Comparison of ENCODE assay signal across 13 cellular contexts in genomic region chr15:73600413-73601050, GRCh38. TPM values are rescaled to one million over a fixed set of nuclear protein-coding genes. Genes with fewer than 3 reads are reported as not detected.
A peak's percentile ranks its signal among the peaks of the same experiment; 100 is the strongest.
DNase-seq lines count a peak whose midpoint lies in the region; ATAC-seq and TF ChIP-seq lines count a peak whose summit lies in the region.
"Had no signal": no experiment of that assay in that cellular context is flagged by ENCODE, and none has a peak within 500 bp of the region (broad histone marks: within the 10 kb centered on the region; RNA-seq: fewer than 3 reads in every experiment).

No MANE protein-coding gene starts in this region.

- in situ Hi-C loops in IMR-90 (cut with MboI; ENCODE audit: low sequenced_read_pairs) (no loop called here), gastrocnemius medialis (cut with MboI; ENCODE audit: low sequenced_read_pairs in 4 of 4) (no loop called here)

- no peak overlapping the region for H2BK120ac ChIP-seq in IMR-90 (ENCODE audit: low read depth, low read length)

- TF ChIP-seq POLR2A in IMR-90 (IDR thresholded peaks at IDR 0.05; ENCODE audit: low read depth, low read length), result no peak
- no peak for TF ChIP-seq POLR2A in gastroesophageal sphincter (IDR thresholded peaks at IDR 0.05)
- TF ChIP-seq POLR2A in upper lobe of left lung (IDR thresholded peaks at IDR 0.05), result no peak
- TF ChIP-seq POLR2A in gastrocnemius medialis (IDR thresholded peaks at IDR 0.05), result no peak

- H3K79me1 ChIP-seq in IMR-90 (ENCODE audit: low read depth in 1 of 2, low read length in 2 of 2), result peaks cover 30 to 93% of the 10 kb centered on the region in 2 experiments

- H3K4me3 ChIP-seq in IMR-90 (ENCODE audit: insufficient read depth, low read depth, low read length) (no peak overlapping the region), ascending aorta (no peak overlapping the region), gastroesophageal sphincter (no peak overlapping the region), smooth muscle cell (no peak overlapping the region), upper lobe of left lung (no peak overlapping the region), gastrocnemius medialis (no peak overlapping the region)
- H3K4me3 ChIP-seq: BLaER1 had no signal

- H2AK5ac ChIP-seq in IMR-90 (ENCODE audit: low read depth, low read length), result no peak overlapping the region

- H3K9ac ChIP-seq in IMR-90 (ENCODE audit: low read depth, low read length) (no peak overlapping the region), smooth muscle cell (ENCODE audit: low read depth) (no peak overlapping the region)
- H3K9ac ChIP-seq: BLaER1 had no signal

- no peak overlapping the region for H2AK9ac ChIP-seq in IMR-90 (replicated peaks; ENCODE audit: low read depth, low read length, poor library complexity)

- no peak for ATAC-seq in IMR-90 (ENCODE audit: low read depth)
- no peak for ATAC-seq in gastroesophageal sphincter
- ATAC-seq in upper lobe of left lung (ENCODE audit: low FRiP score in 2 of 2), result no peak
- no peak for ATAC-seq in gastrocnemius medialis
- ATAC-seq: activated naive CD4-positive, alpha-beta T cell treated with anti-CD3 and anti-CD28 coated beads, Interleukin-2, amount 50 U/mL, for 72 hours had no signal

- TF ChIP-seq CTCF in IMR-90 (conservative IDR thresholded peaks at IDR 0.05; ENCODE audit: low read depth, low read length) (no peak), ascending aorta (IDR thresholded peaks at IDR 0.05) (no peak), gastroesophageal sphincter (IDR thresholded peaks at IDR 0.05) (no peak), smooth muscle cell (IDR thresholded peaks at IDR 0.05; ENCODE audit: borderline replicate concordance, insufficient read depth, poor library complexity, severe bottlenecking) (no peak), upper lobe of left lung (IDR thresholded peaks at IDR 0.05) (no peak), gastrocnemius medialis (IDR thresholded peaks at IDR 0.05 in 4 of 5, conservative IDR thresholded peaks at IDR 0.05 in 1 of 5) (no peak)

- no peak overlapping the region for H2BK20ac ChIP-seq in IMR-90 (ENCODE audit: low read depth, low read length)

- H3K9me3 ChIP-seq in IMR-90 (ENCODE audit: control insufficient read depth, insufficient read depth, low read length), result no peaks in the 10 kb centered on the region
- no peaks in the 10 kb centered on the region for H3K9me3 ChIP-seq in ascending aorta
- H3K9me3 ChIP-seq in gastroesophageal sphincter, result no peaks in the 10 kb centered on the region
- no peaks in the 10 kb centered on the region for H3K9me3 ChIP-seq in smooth muscle cell (replicated peaks; ENCODE audit: low read depth)
- no peaks in the 10 kb centered on the region for H3K9me3 ChIP-seq in upper lobe of left lung
- no peaks in the 10 kb centered on the region for H3K9me3 ChIP-seq in gastrocnemius medialis
- H3K9me3 ChIP-seq: BLaER1 had no signal

- peaks cover 29% of the 10 kb centered on the region for H3F3A ChIP-seq in smooth muscle cell (ENCODE audit: low read depth)

- no peak overlapping the region for H2BK5ac ChIP-seq in IMR-90 (ENCODE audit: low read depth, low read length, poor library complexity, severe bottlenecking)

- no peak for DNase-seq in IMR-90
- DNase-seq in ascending aorta (ENCODE audit: low spot score in 2 of 2), result no peak
- no peak for DNase-seq in smooth muscle cell (lab: John Stamatoyannopoulos, UW; ENCODE audit: unreplicated experiment)
- DNase-seq in 8988T, result no peak
- no peak for DNase-seq in upper lobe of left lung
- DNase-seq in gastrocnemius medialis, result no peak
- DNase-seq in activated CD4-positive, alpha-beta T cell treated with anti-CD3 and anti-CD28 coated beads for 1 hour, result no peak
- DNase-seq: activated CD4-positive, alpha-beta T cell treated with anti-CD3 and anti-CD28 coated beads, Interleukin-2, amount 10 ng/mL, durations not matched to agents 7 days and 5 days; DMS 273 treated with DMSO at 0.1 percent for 48 hours; NCI-H2107 had no signal

- intact Hi-C loops in IMR-90 (cut with micrococcal nuclease) (no loop called here), ascending aorta (cut with DNase I) (loop anchor here (2.0 kb wide), 1 partner anchor 32 kb away; the partner anchor contains the start of gene NPTN), gastrocnemius medialis (cut with DNase I; ENCODE audit: low total_unique reads) (loop anchor here (2.0 kb wide), 1 partner anchor 32 kb away; the partner anchor contains the start of gene NPTN)

- 0 out of 2 replicates have a peak overlapping the region, but pooled peaks have one; percentile 34 for H3K14ac ChIP-seq in IMR-90 (replicated peaks; ENCODE audit: low read depth, low read length)

- H2AFZ ChIP-seq in IMR-90 (replicated peaks; ENCODE audit: low read length, poor library complexity) (no peak overlapping the region), smooth muscle cell (ENCODE audit: low read depth) (no peak overlapping the region)

- no peak overlapping the region for H3K56ac ChIP-seq in IMR-90 (ENCODE audit: extremely low read depth, insufficient read depth, low read length)

- no peak overlapping the region for H3K4me2 ChIP-seq in IMR-90 (ENCODE audit: low read depth, low read length)
- peak overlapping the region; percentile 50 for H3K4me2 ChIP-seq in smooth muscle cell
- H3K4me2 ChIP-seq: BLaER1 had no signal

- no peak overlapping the region for H2BK15ac ChIP-seq in IMR-90 (ENCODE audit: low read depth, low read length)

- no peak overlapping the region for H4K91ac ChIP-seq in IMR-90 (ENCODE audit: insufficient read depth, low read depth, low read length)

- peaks cover 97% of the 10 kb centered on the region for H3K79me2 ChIP-seq in smooth muscle cell (ENCODE audit: low read depth)

- POLR2A ChIA-PET in IMR-90 (lab: Charles Lee; ENCODE audit: unreplicated experiment), result no interaction called here

- H3K27ac ChIP-seq in IMR-90 (ENCODE audit: insufficient read depth, low read length), result no peak overlapping the region; the same call in 1 of the 2 replicates
- peak overlapping the region; percentile 64 to 69 for H3K27ac ChIP-seq in ascending aorta
- peak overlapping the region; percentile 75 to 81 (median 79) for H3K27ac ChIP-seq in gastroesophageal sphincter
- peak overlapping the region; percentile 73 for H3K27ac ChIP-seq in smooth muscle cell (ENCODE audit: low read depth)
- peak overlapping the region in 1 of 4 donors; percentile 43 for H3K27ac ChIP-seq in upper lobe of left lung
- peak overlapping the region in 2 of 4 donors; percentile 80 to 81 for H3K27ac ChIP-seq in gastrocnemius medialis
- H3K27ac ChIP-seq: BLaER1 had no signal

- CTCF ChIA-PET in IMR-90 (lab: Yijun Ruan, JAX), result no interaction called here

- TF ChIP-seq EP300 in gastroesophageal sphincter (IDR thresholded peaks at IDR 0.05), result no peak
- no peak for TF ChIP-seq EP300 in upper lobe of left lung (IDR thresholded peaks at IDR 0.05)

- H4K20me1 ChIP-seq in IMR-90 (ENCODE audit: insufficient read depth, low read length) (peaks cover 93% of the 10 kb centered on the region), smooth muscle cell (ENCODE audit: low read depth) (peaks cover 100% of the 10 kb centered on the region)

- no peak overlapping the region for H3K18ac ChIP-seq in IMR-90 (ENCODE audit: low read depth, low read length)

- H3K23ac ChIP-seq in IMR-90 (ENCODE audit: low read depth, low read length), result no peak overlapping the region

- H3K36me3 ChIP-seq in IMR-90 (ENCODE audit: control insufficient read depth, insufficient read depth, low read length) (no peaks in the 10 kb centered on the region; the same call in none of the 2 replicates), ascending aorta (no peaks in the 10 kb centered on the region), gastroesophageal sphincter (peaks cover 0 to 3% of the 10 kb centered on the region in 2 donors), smooth muscle cell (ENCODE audit: low read depth) (no peaks in the 10 kb centered on the region), upper lobe of left lung (peaks cover 0 to 4% (median 0%) of the 10 kb centered on the region in 4 donors), gastrocnemius medialis (no peaks in the 10 kb centered on the region)

- H3K4me1 ChIP-seq in IMR-90 (ENCODE audit: control insufficient read depth, insufficient read depth, low read length) (peaks cover 31% of the 10 kb centered on the region), ascending aorta (peaks cover 33 to 92% of the 10 kb centered on the region in 2 donors), gastroesophageal sphincter (peaks cover 62 to 100% (median 74%) of the 10 kb centered on the region in 3 donors), smooth muscle cell (ENCODE audit: low read depth) (peaks cover 71% of the 10 kb centered on the region), upper lobe of left lung (peaks cover 46 to 78% (median 64%) of the 10 kb centered on the region in 4 donors), gastrocnemius medialis (peaks cover 82 to 97% of the 10 kb centered on the region in 2 donors)

- WGBS in IMR-90 (ENCODE audit: extremely low coverage in 2 of 2, insufficient read length in 1 of 2), 2 experiments, result no CpG with 5 or more reads among the region's 3 CpGs
- 48 to 49% methylated on average over 3 of the region's 3 CpGs for WGBS in gastroesophageal sphincter (ENCODE audit: low coverage in 1 of 2), 2 donors
- 62% methylated on average over 3 of the region's 3 CpGs for WGBS in smooth muscle cell (ENCODE audit: low lambda C conversion rate)
- WGBS in upper lobe of left lung, 2 donors, result 85 to 86% methylated on average over 3 of the region's 3 CpGs

- H4K8ac ChIP-seq in IMR-90 (ENCODE audit: low read depth in 2 of 2, low read length in 2 of 2), result no peak overlapping the region

- no peak for TF ChIP-seq RAD21 in IMR-90 (IDR thresholded peaks at IDR 0.05; ENCODE audit: low read length)

- H4K5ac ChIP-seq in IMR-90 (ENCODE audit: low read depth, low read length), result no peak overlapping the region

- peaks cover 38% of the 10 kb centered on the region for H3K9me1 ChIP-seq in IMR-90 (ENCODE audit: insufficient read depth, low read length)

- dilution Hi-C loops in IMR-90 (cut with HindIII; ENCODE audit: low sequenced_read_pairs, unreplicated experiment), result no loop called here

- H3K4ac ChIP-seq in IMR-90 (ENCODE audit: low read depth, low read length), result no peak overlapping the region

- H3K27me3 ChIP-seq in IMR-90 (ENCODE audit: control insufficient read depth, insufficient read depth, low read length) (no peaks in the 10 kb centered on the region), ascending aorta (no peaks in the 10 kb centered on the region), gastroesophageal sphincter (no peaks in the 10 kb centered on the region), smooth muscle cell (ENCODE audit: low read depth) (no peaks in the 10 kb centered on the region), upper lobe of left lung (no peaks in the 10 kb centered on the region), gastrocnemius medialis (no peaks in the 10 kb centered on the region)
- H3K27me3 ChIP-seq: BLaER1 had no signal

- BruUV-seq in IMR-90 (replicated peaks; lab: Mats Ljungman, UMichigan), result no TSS peak

RNA-seq across cellular contexts. Expression of gene NPTN, which starts 32.7 kb away (rescaled TPM):
- total RNA-seq in IMR-90 (2012; rRNA removed) (150 and 171 TPM in 2 replicates), ascending aorta (147 TPM), gastroesophageal sphincter (100 to 1,000 TPM; 261 to 338 (median 333) TPM), smooth muscle cell (189 and 215 TPM in 2 replicates), upper lobe of left lung (100 to 1,000 TPM in 4 of 6 donors, 10 to 100 TPM in 2; 70.2 to 151 (median 108) TPM), gastrocnemius medialis (10 to 100 TPM; 26.5 to 32.9 (median 29.7) TPM)
- polyA plus RNA-seq in IMR-90 (2012; rRNA removed) (268 and 329 TPM in 2 replicates), smooth muscle cell (153 TPM in 2 replicates)
- 181 and 182 TPM in 2 replicates for polyA plus RNA-seq in IMR-90 (2012; cell fraction: cytosol; rRNA removed)
- 77.6 and 177 TPM in 2 replicates for polyA plus RNA-seq in IMR-90 (2012; cell fraction: nucleus; rRNA removed; ENCODE audit: low replicate concordance)
